ENCODE assay signal across 13 cellular contexts in the genomic region with DNA sequence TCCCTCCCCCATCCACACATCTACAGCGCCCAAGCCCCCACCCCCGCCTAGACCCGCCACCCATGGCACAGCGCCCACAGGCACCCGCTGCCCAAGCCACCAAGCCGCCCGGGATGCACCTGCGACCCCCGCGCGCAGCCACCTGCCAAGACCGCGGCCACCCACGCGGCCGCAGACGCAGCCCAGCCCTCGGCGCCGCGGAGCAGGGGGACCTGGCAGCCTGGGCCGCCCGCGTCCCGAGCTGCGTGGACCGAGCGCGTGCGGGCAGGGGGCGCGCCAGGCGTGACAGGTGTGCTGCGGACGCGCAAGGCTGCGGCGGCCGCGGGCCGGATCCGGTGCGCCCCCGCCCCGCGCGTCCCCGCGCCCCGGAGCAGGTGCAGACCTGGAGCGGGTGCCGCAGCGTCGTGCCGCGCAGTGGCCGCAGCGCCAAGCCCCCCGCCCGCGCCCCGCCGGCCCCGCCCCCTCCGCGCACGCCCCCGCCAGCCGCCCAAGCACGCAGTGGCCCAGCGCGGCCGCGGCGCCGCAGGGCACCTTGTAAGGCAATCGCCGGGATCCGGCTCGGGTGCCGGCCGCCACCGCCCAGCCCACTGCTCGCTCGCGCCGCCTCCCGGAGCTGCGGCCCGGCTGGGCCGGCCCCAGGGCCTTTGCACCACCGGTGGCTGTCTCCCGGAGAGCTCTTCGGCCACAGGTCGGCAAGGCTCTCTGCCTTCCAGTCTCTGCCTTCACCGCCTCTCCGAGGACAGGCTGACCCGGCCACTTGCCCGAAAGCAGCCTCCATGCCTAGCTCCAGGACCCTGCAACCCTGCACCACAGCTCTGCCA. TPM values are rescaled to one million over a fixed set of nuclear protein-coding genes. Genes with fewer than 3 reads are reported as not detected.
A peak's percentile ranks its signal among the peaks of the same experiment; 100 is the strongest.
DNase-seq lines count a peak whose midpoint lies in the region; ATAC-seq and TF ChIP-seq lines count a peak whose summit lies in the region.
"Had no signal": no experiment of that assay in that cellular context is flagged by ENCODE, and none has a peak within 500 bp of the region (broad histone marks: within the 10 kb centered on the region; RNA-seq: fewer than 3 reads in every experiment).

PNCK (minus strand) TSS at position 416 of the 821 bp plus-strand sequence. CDS start 737 bp downstream, outside the sequence.

- peak within 1 kb of the TSS; percentile 37 for H3K4me3 Mint-ChIP-seq in activated naive CD8-positive, alpha-beta T cell treated with anti-CD3 and anti-CD28 coated beads for 36 hours
- H3K4me3 Mint-ChIP-seq in stimulated activated naive B cell treated with anti-CD40 and anti-IgM and Interleukin-4, amounts not matched to agents 10 μg/mL and 1 μg/mL and 100 μg/mL, for 72 hours = peak within 1 kb of the TSS; percentile 1 to 3

- CTCF ChIA-PET in SK-N-SH (lab: Yijun Ruan, JAX) = interaction anchor here (1.1 kb wide), 1 partner anchor 27 kb away, joined by 3 read pairs; no protein-coding TSS in a partner anchor

- DNase-seq in SK-N-SH (peak; percentile 71), glomerular visceral epithelial cell (ENCODE audit: extremely low spot score) (no peak), OCI-M2 (lab: John Stamatoyannopoulos, UW; ENCODE audit: unreplicated experiment) (no peak), anterior cingulate cortex (lab: John Stamatoyannopoulos, UW) (no peak)
- DNase-seq in activated naive CD8-positive, alpha-beta T cell treated with anti-CD3 and anti-CD28 coated beads for 36 hours = no peak
- no peak for DNase-seq in stimulated activated naive B cell treated with anti-CD40 and anti-IgM and Interleukin-4, amounts not matched to agents 10 μg/mL and 1 μg/mL and 100 μg/mL, for 72 hours
- DNase-seq: activated CD8-positive, alpha-beta memory T cell treated with anti-CD3 and anti-CD28 coated beads, Interleukin-2, amount 50 U/mL, for 4 hours; body of pancreas; erythroblast; NCI-H446; stimulated activated CD4-positive, alpha-beta T cell treated with anti-CD3 and anti-CD28 coated beads, Interleukin-4, amount 100 ng/mL, for 1 hour had no signal

- TF ChIP-seq EP300 in SK-N-SH (IDR thresholded peaks at IDR 0.05; ENCODE audit: borderline replicate concordance in 1 of 2, low read depth in 1 of 2, low read length in 1 of 2) = no peak

- H3K4me1 Mint-ChIP-seq in activated naive CD8-positive, alpha-beta T cell treated with anti-CD3 and anti-CD28 coated beads for 36 hours = no peaks in the 10 kb centered on the region
- peaks cover 0 to 9% of the 10 kb centered on the region in 2 donors for H3K4me1 Mint-ChIP-seq in stimulated activated naive B cell treated with anti-CD40 and anti-IgM and Interleukin-4, amounts not matched to agents 10 μg/mL and 1 μg/mL and 100 μg/mL, for 72 hours

- H3K27me3 ChIP-seq in SK-N-SH (ENCODE audit: insufficient read depth) = peaks cover 6% of the 10 kb centered on the region; the same call in 1 of the 2 replicates
- H3K27me3 ChIP-seq in iPS-20b (ENCODE audit: insufficient read depth, low read length) = no peaks in the 10 kb centered on the region; the same call in 1 of the 2 replicates
- H3K27me3 ChIP-seq: body of pancreas had no signal

- H3K4me1 ChIP-seq in SK-N-SH (ENCODE audit: control insufficient read depth in 1 of 2, insufficient read depth in 2 of 2, low read depth in 1 of 2, low read length in 1 of 2) = no peaks in the 10 kb centered on the region; a peak in 1 of 4 replicates
- H3K4me1 ChIP-seq in iPS-20b (ENCODE audit: insufficient read depth, low read length) = no peaks in the 10 kb centered on the region; the same call in 1 of the 2 replicates
- H3K4me1 ChIP-seq: body of pancreas had no signal

- ATAC-seq in SK-N-SH treated with all-trans-retinoic acid at 6 μM for 48 hours = no peak
- no peak for ATAC-seq in stimulated activated naive B cell treated with anti-CD40 and anti-IgM and Interleukin-4, amounts not matched to agents 10 μg/mL and 1 μg/mL and 100 μg/mL, for 72 hours (replicated peaks)
- ATAC-seq: body of pancreas had no signal

- no peaks in the 10 kb centered on the region for H3K9me3 ChIP-seq in SK-N-SH
- no peaks in the 10 kb centered on the region for H3K9me3 ChIP-seq in iPS-20b (ENCODE audit: insufficient read depth, low read depth, low read length)
- H3K9me3 ChIP-seq: body of pancreas had no signal

- H3K79me2 ChIP-seq in SK-N-SH (ENCODE audit: insufficient read depth) = no peaks in the 10 kb centered on the region

- H3F3A ChIP-seq in SK-N-SH (replicated peaks; ENCODE audit: insufficient read depth) = no peaks in the 10 kb centered on the region

- H3K27ac Mint-ChIP-seq in activated naive CD8-positive, alpha-beta T cell treated with anti-CD3 and anti-CD28 coated beads for 36 hours = no peak within 1 kb of the TSS
- H3K27ac Mint-ChIP-seq in stimulated activated naive B cell treated with anti-CD40 and anti-IgM and Interleukin-4, amounts not matched to agents 10 μg/mL and 1 μg/mL and 100 μg/mL, for 72 hours = peak within 1 kb of the TSS; percentile 80

- H3K36me3 Mint-ChIP-seq in activated naive CD8-positive, alpha-beta T cell treated with anti-CD3 and anti-CD28 coated beads for 36 hours = no peaks in the 10 kb centered on the region
- peaks cover 0 to 2% of the 10 kb centered on the region in 2 donors for H3K36me3 Mint-ChIP-seq in stimulated activated naive B cell treated with anti-CD40 and anti-IgM and Interleukin-4, amounts not matched to agents 10 μg/mL and 1 μg/mL and 100 μg/mL, for 72 hours

- no peaks in the 10 kb centered on the region for H3K36me3 ChIP-seq in SK-N-SH (replicated peaks in 1 of 2; ENCODE audit: control insufficient read depth in 1 of 2, insufficient read depth in 2 of 2, low read length in 1 of 2)
- no peaks in the 10 kb centered on the region for H3K36me3 ChIP-seq in iPS-20b (ENCODE audit: insufficient read depth, low read depth, low read length)

- H3K4me2 ChIP-seq in SK-N-SH = no peak within 1 kb of the TSS

- POLR2A ChIA-PET in SK-N-SH (lab: Yijun Ruan, JAX) = interaction anchor here (0.6 kb wide), 1 partner anchor 11 kb away, joined by 3 read pairs; no protein-coding TSS in a partner anchor

- no peak for TF ChIP-seq RAD21 in SK-N-SH (IDR thresholded peaks at IDR 0.05; ENCODE audit: low read length)

- H3K27ac ChIP-seq in SK-N-SH (ENCODE audit: low read depth in 2 of 2, low read length in 1 of 2) (no peak within 1 kb of the TSS), iPS-20b (ENCODE audit: low read length) (no peak within 1 kb of the TSS)
- H3K27ac ChIP-seq: body of pancreas had no signal

- WGBS in SK-N-SH (ENCODE audit: low lambda C conversion rate) = 40% methylated on average over 10 of the region's 99 CpGs

- H3K4me3 ChIP-seq in SK-N-SH (ENCODE audit: low read depth in 2 of 2, low read length in 1 of 2) (peak within 1 kb of the TSS in 1 of 2 experiments; percentile 4; a peak in 1 of 4 replicates), iPS-20b (ENCODE audit: low read length) (peak within 1 kb of the TSS; percentile 33; the same call in 1 of the 2 replicates)
- H3K4me3 ChIP-seq: body of pancreas had no signal

- TF ChIP-seq CTCF in SK-N-SH (IDR thresholded peaks at IDR 0.05) = no peak

- H3K9me2 ChIP-seq in SK-N-SH = no peaks in the 10 kb centered on the region

- H3K27me3 Mint-ChIP-seq in activated naive CD8-positive, alpha-beta T cell treated with anti-CD3 and anti-CD28 coated beads for 36 hours = peaks cover 27% of the 10 kb centered on the region
- H3K27me3 Mint-ChIP-seq in stimulated activated naive B cell treated with anti-CD40 and anti-IgM and Interleukin-4, amounts not matched to agents 10 μg/mL and 1 μg/mL and 100 μg/mL, for 72 hours = peaks cover 30 to 32% of the 10 kb centered on the region in 2 donors

- H3K9me3 Mint-ChIP-seq in activated naive CD8-positive, alpha-beta T cell treated with anti-CD3 and anti-CD28 coated beads for 36 hours = no peaks in the 10 kb centered on the region
- H3K9me3 Mint-ChIP-seq in stimulated activated naive B cell treated with anti-CD40 and anti-IgM and Interleukin-4, amounts not matched to agents 10 μg/mL and 1 μg/mL and 100 μg/mL, for 72 hours = no peaks in the 10 kb centered on the region

- H4K20me1 ChIP-seq in SK-N-SH (ENCODE audit: insufficient read depth) = no peaks in the 10 kb centered on the region

- no peak within 1 kb of the TSS for H3K9ac ChIP-seq in SK-N-SH
- H3K9ac ChIP-seq in iPS-20b (ENCODE audit: low read depth, low read length) = no peak within 1 kb of the TSS

- no peak within 1 kb of the TSS for H2AFZ ChIP-seq in SK-N-SH (ENCODE audit: low read depth)

TF ChIP-seq in SK-N-SH treated with all-trans-retinoic acid at 6 μM for 48 hours, 23 proteins besides CTCF, POLR2A, EP300 and RAD21 (continues in another document):
- TF ChIP-seq CSRNP3 (CRISPR knock-in tag; IDR thresholded peaks at IDR 0.05) = no peak
- TF ChIP-seq TCF4 (CRISPR knock-in tag; IDR thresholded peaks at IDR 0.05; ENCODE audit: borderline replicate concordance) = no peak
- TF ChIP-seq TOX (CRISPR knock-in tag; IDR thresholded peaks at IDR 0.05; ENCODE audit: borderline replicate concordance) = no peak
- no peak for TF ChIP-seq ESRRG (CRISPR knock-in tag; IDR thresholded peaks at IDR 0.05)
- no peak for TF ChIP-seq ZFP30 (CRISPR knock-in tag; IDR thresholded peaks at IDR 0.05)
- TF ChIP-seq CREB5 (CRISPR knock-in tag; IDR thresholded peaks at IDR 0.05; ENCODE audit: low read depth) = no peak

RNA-seq across cellular contexts. Expression of gene PNCK, which starts in this region (rescaled TPM):
- 1.2 and 2.5 TPM in 2 replicates for polyA plus RNA-seq in SK-N-SH (2012; rRNA removed)
- 0.44 and 0.64 TPM in 2 replicates for polyA plus RNA-seq in SK-N-SH (2012; cell fraction: cytosol; rRNA removed)
- polyA plus RNA-seq in SK-N-SH (2012; cell fraction: nucleus; rRNA removed) = 12.7 and 15.1 TPM in 2 replicates
- 1 to 10 TPM; 1.0 to 1.2 TPM for total RNA-seq in activated naive CD8-positive, alpha-beta T cell treated with anti-CD3 and anti-CD28 coated beads for 36 hours
- total RNA-seq: body of pancreas had no signal
